ENCODE assay signal across 11 cellular contexts in genomic region chr2:9033385-9034175, GRCh38. TPM values are rescaled to one million over a fixed set of nuclear protein-coding genes. Genes with fewer than 3 reads are reported as not detected.
DNase-seq lines count a peak whose midpoint lies in the region; ATAC-seq and TF ChIP-seq lines count a peak whose summit lies in the region.
"Had no signal": no experiment of that assay in that cellular context is flagged by ENCODE, and none has a peak within 500 bp of the region (broad histone marks: within the 10 kb centered on the region; RNA-seq: fewer than 3 reads in every experiment).

No MANE protein-coding gene starts in this region.

- H3K4ac ChIP-seq in IMR-90 (ENCODE audit: low read depth, low read length): no peak overlapping the region

- H2AK5ac ChIP-seq in IMR-90 (ENCODE audit: low read depth, low read length): no peak overlapping the region

- H2BK20ac ChIP-seq in IMR-90 (ENCODE audit: low read depth, low read length): no peak overlapping the region

- H2AFZ ChIP-seq in IMR-90 (replicated peaks; ENCODE audit: low read length, poor library complexity): no peak overlapping the region

- ATAC-seq in IMR-90 (ENCODE audit: low read depth) (peak; percentile 42; the same call in 1 of the 2 replicates), GM21381 (IDR thresholded peaks at IDR 0.05; ENCODE audit: unreplicated experiment) (no peak), GM21423 (IDR thresholded peaks at IDR 0.05; ENCODE audit: unreplicated experiment) (no peak)

- H3K9me3 ChIP-seq in IMR-90 (ENCODE audit: control insufficient read depth, insufficient read depth, low read length): no peaks in the 10 kb centered on the region
- no peaks in the 10 kb centered on the region for H3K9me3 ChIP-seq in suprapubic skin

- no peak overlapping the region for H2BK5ac ChIP-seq in IMR-90 (ENCODE audit: low read depth, low read length, poor library complexity, severe bottlenecking)

- TF ChIP-seq POLR2A in IMR-90 (IDR thresholded peaks at IDR 0.05; ENCODE audit: low read depth, low read length): no peak
- no peak for TF ChIP-seq POLR2A in suprapubic skin (IDR thresholded peaks at IDR 0.05)

- no TSS peak for BruUV-seq in IMR-90 (replicated peaks; lab: Mats Ljungman, UMichigan)

- H3K14ac ChIP-seq in IMR-90 (replicated peaks; ENCODE audit: low read depth, low read length): 0 out of 2 replicates have a peak overlapping the region, but pooled peaks have one; percentile 67

- DNase-seq in DMS 273 treated with DMSO at 0.1 percent for 48 hours (lab: John Stamatoyannopoulos, UW) (peak; percentile 33), IMR-90 (no peak), SHP77 treated with DMSO at 0.1 percent for 48 hours (lab: John Stamatoyannopoulos, UW) (peak; percentile 58), iPS-NIHi11 (ENCODE audit: low spot score) (peak; percentile 60), suprapubic skin (ENCODE audit: low spot score in 2 of 2) (no peak), NCI-H2029 (lab: John Stamatoyannopoulos, UW) (no peak)
- DNase-seq: activated CD4-positive, CD25-positive, alpha-beta regulatory T cell; kidney; MV-4-11 had no signal

- no peak overlapping the region for H3K9ac ChIP-seq in IMR-90 (ENCODE audit: low read depth, low read length)

- TF ChIP-seq EP300 in suprapubic skin (IDR thresholded peaks at IDR 0.05): no peak

- POLR2A ChIA-PET in IMR-90 (lab: Charles Lee; ENCODE audit: unreplicated experiment): no interaction called here

- no peak for TF ChIP-seq RAD21 in IMR-90 (IDR thresholded peaks at IDR 0.05; ENCODE audit: low read length)

- H3K27ac ChIP-seq in IMR-90 (ENCODE audit: insufficient read depth, low read length): no peak overlapping the region
- H3K27ac ChIP-seq in suprapubic skin: no peak overlapping the region

- H3K27me3 ChIP-seq in IMR-90 (ENCODE audit: control insufficient read depth, insufficient read depth, low read length) (no peaks in the 10 kb centered on the region), suprapubic skin (peaks cover 6% of the 10 kb centered on the region)

- WGBS in IMR-90 (ENCODE audit: extremely low coverage in 2 of 2, insufficient read length in 1 of 2), 2 experiments: no CpG with 5 or more reads among the region's 7 CpGs
- WGBS in suprapubic skin: 61% methylated on average over 7 of the region's 7 CpGs

- no peak overlapping the region for H3K23ac ChIP-seq in IMR-90 (ENCODE audit: low read depth, low read length)

- H3K9me1 ChIP-seq in IMR-90 (ENCODE audit: insufficient read depth, low read length): no peaks in the 10 kb centered on the region; the same call in 1 of the 2 replicates

- in situ Hi-C loops in IMR-90 (cut with MboI; ENCODE audit: low sequenced_read_pairs): no loop called here

- peaks cover 10% of the 10 kb centered on the region for H3K4me1 ChIP-seq in IMR-90 (ENCODE audit: control insufficient read depth, insufficient read depth, low read length)
- H3K4me1 ChIP-seq in suprapubic skin: peaks cover 4% of the 10 kb centered on the region

- H4K20me1 ChIP-seq in IMR-90 (ENCODE audit: insufficient read depth, low read length): no peaks in the 10 kb centered on the region

- H3K4me2 ChIP-seq in IMR-90 (ENCODE audit: low read depth, low read length): no peak overlapping the region

- H3K4me3 ChIP-seq in IMR-90 (ENCODE audit: insufficient read depth, low read depth, low read length): no peak overlapping the region
- no peak overlapping the region for H3K4me3 ChIP-seq in suprapubic skin

- no peaks in the 10 kb centered on the region for H3K79me1 ChIP-seq in IMR-90 (ENCODE audit: low read depth in 1 of 2, low read length in 2 of 2)

- intact Hi-C loops in IMR-90 (cut with micrococcal nuclease): no loop called here

- CTCF ChIA-PET in IMR-90 (lab: Yijun Ruan, JAX): no interaction called here

- dilution Hi-C loops in IMR-90 (cut with HindIII; ENCODE audit: low sequenced_read_pairs, unreplicated experiment): no loop called here

- no peaks in the 10 kb centered on the region for H3K36me3 ChIP-seq in IMR-90 (ENCODE audit: control insufficient read depth, insufficient read depth, low read length)
- H3K36me3 ChIP-seq in suprapubic skin: no peaks in the 10 kb centered on the region

- H2BK15ac ChIP-seq in IMR-90 (ENCODE audit: low read depth, low read length): no peak overlapping the region; the same call in 2 of the 3 replicates

- TF ChIP-seq CTCF in IMR-90 (conservative IDR thresholded peaks at IDR 0.05; ENCODE audit: low read depth, low read length) (no peak), suprapubic skin (IDR thresholded peaks at IDR 0.05) (no peak)

- H4K91ac ChIP-seq in IMR-90 (ENCODE audit: insufficient read depth, low read depth, low read length): no peak overlapping the region

- no peak overlapping the region for H2AK9ac ChIP-seq in IMR-90 (replicated peaks; ENCODE audit: low read depth, low read length, poor library complexity)

- 0 out of 2 replicates have a peak overlapping the region, but pooled peaks have one; percentile 16 for H2BK120ac ChIP-seq in IMR-90 (ENCODE audit: low read depth, low read length)

- no peak overlapping the region; the same call in 1 of the 2 replicates for H3K56ac ChIP-seq in IMR-90 (ENCODE audit: extremely low read depth, insufficient read depth, low read length)

- no peak overlapping the region for H4K8ac ChIP-seq in IMR-90 (ENCODE audit: low read depth in 2 of 2, low read length in 2 of 2)

- H3K18ac ChIP-seq in IMR-90 (ENCODE audit: low read depth, low read length): peak overlapping the region; percentile 57; the same call in 1 of the 2 replicates

- no peak overlapping the region for H4K5ac ChIP-seq in IMR-90 (ENCODE audit: low read depth, low read length)

TF ChIP-seq in IMR-90, 13 proteins besides CTCF, POLR2A, EP300 and RAD21:
- TF ChIP-seq RCOR1 (IDR thresholded peaks at IDR 0.05; ENCODE audit: insufficient replicate concordance, low read length) (no peak), MAZ (IDR thresholded peaks at IDR 0.05; ENCODE audit: borderline replicate concordance, low read depth, low read length) (no peak)

RNA-seq across cellular contexts. Expression of gene MBOAT2, which starts 30.1 kb away (rescaled TPM):
- total RNA-seq in IMR-90 (2012; rRNA removed): 91.7 and 102 TPM in 2 replicates
- 33.0 and 33.9 TPM in 2 replicates for polyA plus RNA-seq in IMR-90 (2012; rRNA removed)
- polyA plus RNA-seq in IMR-90 (2012; cell fraction: cytosol; rRNA removed): 6.0 and 6.4 TPM in 2 replicates
- 30.6 and 203 TPM in 2 replicates for polyA plus RNA-seq in IMR-90 (2012; cell fraction: nucleus; rRNA removed; ENCODE audit: low replicate concordance)
- total RNA-seq in suprapubic skin: 10 to 100 TPM; 44.4 to 55.8 (median 51.1) TPM

Comparison
In these comparisons a context has a peak if more than half of its experiments do, and no peak if none do; other contexts are left out.
1. DNase-seq: peak in DMS 273 treated with DMSO at 0.1 percent for 48 hours (single experiment), SHP77 treated with DMSO at 0.1 percent for 48 hours (single experiment) and iPS-NIHi11 (single experiment); none in IMR-90 (single experiment), suprapubic skin (0 of 2) and NCI-H2029 (single experiment).